Comparison of ENCODE assay signal across 32 cellular contexts in genomic region chrX:131693359-131693758, GRCh38.
"Had no signal": no experiment of that assay in that cellular context is flagged by ENCODE, and none has a peak within 500 bp of the region (broad histone marks: within the 10 kb centered on the region; RNA-seq: fewer than 3 reads in every experiment).

No MANE protein-coding gene starts in this region.

- H3K27ac ChIP-seq: adrenal gland, ascending aorta, body of pancreas, brain microvascular endothelial cell, breast epithelium, cardiac muscle cell had no signal

- H3K9me3 ChIP-seq: adrenal gland, ascending aorta, body of pancreas, breast epithelium had no signal

- ATAC-seq: activated naive CD4-positive, alpha-beta T cell treated with anti-CD3 and anti-CD28 coated beads, Interleukin-2, amount 50 U/mL, for 72 hours; activated naive CD8-positive, alpha-beta T cell treated with anti-CD3 and anti-CD28 coated beads, Interleukin-2, amount 50 U/mL, for 24 hours; activated T-cell treated with anti-CD3 and anti-CD28 coated beads, Interleukin-2, amount 50 U/mL, for 4 hours; activated T-cell treated with anti-CD3 and anti-CD28 coated beads, Interleukin-2, amount 50 U/mL, for 72 hours; activated T-helper 17 cell treated with anti-CD3 and anti-CD28 coated beads, Interleukin-2, amount 50 U/mL, for 72 hours; body of pancreas had no signal

- FAIRE-seq: bronchial epithelial cell had no signal

- DNase-seq: activated effector memory CD4-positive, alpha-beta T cell treated with anti-CD3 and anti-CD28 coated beads, Interleukin-2, amount 50 U/mL, for 16 hours; activated effector memory CD4-positive, alpha-beta T cell treated with Interleukin-2 at 50 U/mL for 16 hours; activated gamma-delta T cell; activated gamma-delta T cell treated with Interleukin-2 at 50 U/mL for 16 hours; activated naive CD4-positive, alpha-beta T cell; activated naive CD4-positive, alpha-beta T cell treated with anti-CD3 and anti-CD28 coated beads for 36 hours; activated naive CD4-positive, alpha-beta T cell treated with anti-CD3 and anti-CD28 coated beads, Interleukin-2, amount 10 ng/mL, durations not matched to agents 7 days and 5 days; activated naive CD4-positive, alpha-beta T cell treated with anti-CD3 and anti-CD28 coated beads, Interleukin-2, amount 50 U/mL, for 16 hours; activated naive CD4-positive, alpha-beta T cell treated with Interleukin-2 at 50 U/mL for 16 hours; activated naive CD8-positive, alpha-beta T cell treated with anti-CD3 and anti-CD28 coated beads for 36 hours; activated naive CD8-positive, alpha-beta T cell treated with anti-CD3 and anti-CD28 coated beads, Interleukin-2, amount 10 ng/mL, durations not matched to agents 7 days and 5 days; activated naive CD8-positive, alpha-beta T cell treated with anti-CD3 and anti-CD28 coated beads, Interleukin-2, amount 50 U/mL, for 24 hours; activated T-cell treated with anti-CD3 and anti-CD28 coated beads, Interleukin-2, amount 50 U/mL, for 24 hours; activated T-cell treated with anti-CD3 and anti-CD28 coated beads, Interleukin-2, amount 50 U/mL, for 4 hours; activated T-cell treated with anti-CD3 and anti-CD28 coated beads, Interleukin-2, amount 50 U/mL, for 48 hours; activated T-cell treated with anti-CD3 and anti-CD28 coated beads, Interleukin-2, amount 50 U/mL, for 72 hours; adrenal gland; amniotic stem cell; amygdala; anterior cingulate cortex; aorta; body of pancreas; brain microvascular endothelial cell; caudate nucleus; central memory CD4-positive, alpha-beta T cell; cerebellar nuclear complex had no signal

- H3K4me3 ChIP-seq: adrenal gland, ascending aorta, body of pancreas, breast epithelium, cardiac muscle cell had no signal

- H3K4me1 ChIP-seq: adrenal gland, ascending aorta, body of pancreas, breast epithelium had no signal

- H3K36me3 ChIP-seq: adrenal gland, ascending aorta, brain microvascular endothelial cell, breast epithelium had no signal
